ENCODE assay signal across 1 cellular context in the genomic region with DNA sequence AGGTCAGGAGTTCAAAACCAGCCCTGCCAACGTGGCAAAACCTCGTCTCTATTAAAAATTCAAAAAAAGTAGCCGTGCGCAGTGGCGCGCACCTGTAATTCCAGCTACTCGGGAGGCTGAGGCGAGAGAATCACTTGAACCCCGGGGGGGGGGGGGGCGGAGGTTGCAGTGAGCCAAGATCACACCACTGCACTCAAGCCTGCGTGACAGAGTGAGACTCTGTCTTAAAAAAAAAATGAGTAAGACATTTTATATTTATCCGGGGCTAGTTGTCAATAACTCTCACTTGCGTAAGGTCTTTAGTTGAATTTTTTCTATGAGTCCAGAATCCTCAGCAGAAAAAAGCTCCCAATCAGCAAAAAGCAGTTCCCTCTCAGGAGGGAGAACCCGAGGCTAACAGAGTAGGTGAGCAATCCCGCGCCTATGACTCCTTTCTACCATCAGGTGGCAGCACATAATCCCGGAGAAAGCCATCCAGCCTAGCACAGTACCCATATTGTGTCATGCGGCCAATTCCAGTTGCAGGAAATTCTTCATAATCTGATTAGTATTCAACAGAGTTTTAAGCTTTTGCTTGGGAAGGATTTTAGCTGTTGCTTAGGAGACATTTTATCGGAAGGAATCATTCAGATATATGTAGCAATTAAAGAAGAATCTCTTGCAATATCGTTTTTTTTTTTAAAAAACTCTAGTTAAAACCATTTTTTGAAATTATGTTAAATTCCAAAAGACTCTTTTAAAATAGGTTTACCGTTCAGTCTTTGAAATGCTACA.
A peak's percentile ranks its signal among the peaks of the same experiment; 100 is the strongest.
TF ChIP-seq lines count a peak whose summit lies in the region.

No MANE protein-coding gene starts in this region.

TF ChIP-seq in A549, 52 proteins besides CTCF, POLR2A, EP300 and RAD21 (continued from another document):
- TF ChIP-seq CEBPB (IDR thresholded peaks at IDR 0.05), result 0 out of 4 replicates have a peak, but pooled peaks of 1 of the 2 experiments have one; percentile 19
- TF ChIP-seq HDAC2 (IDR thresholded peaks at IDR 0.05), result no peak
- no peak for TF ChIP-seq JUNB (IDR thresholded peaks at IDR 0.05)
- TF ChIP-seq EHF (CRISPR knock-in tag; IDR thresholded peaks at IDR 0.05), result no peak
- TF ChIP-seq CBX8 (IDR thresholded peaks at IDR 0.05), result no peak
- TF ChIP-seq GATA3 (IDR thresholded peaks at IDR 0.05; ENCODE audit: borderline replicate concordance), result no peak
- TF ChIP-seq ZC3H11A (IDR thresholded peaks at IDR 0.05), result no peak
- TF ChIP-seq SREBF2 (IDR thresholded peaks at IDR 0.05), result no peak
- TF ChIP-seq CBX2 (IDR thresholded peaks at IDR 0.05; ENCODE audit: borderline replicate concordance, low read depth), result no peak
